ENCODE assay signal across 8 cellular contexts in genomic region chr11:111937859-111938258, GRCh38. TPM values are rescaled to one million over a fixed set of nuclear protein-coding genes. Genes with fewer than 3 reads are reported as not detected.
DNase-seq lines count a peak whose midpoint lies in the region; ATAC-seq lines count a peak whose summit lies in the region.

No MANE protein-coding gene starts in this region.

- H3K4me1 Mint-ChIP-seq in IgD-negative memory B cell: peaks cover 12 to 26% (median 23%) of the 10 kb centered on the region in 3 donors
- H3K4me1 Mint-ChIP-seq in activated T-cell treated with anti-CD3 and anti-CD28 coated beads, Interleukin-2, amount 50 U/mL, for 72 hours (ENCODE audit: low read depth): peaks cover 85% of the 10 kb centered on the region

- H3K27ac ChIP-seq in iPS DF 6.9 (ENCODE audit: low read length): no peak overlapping the region

- H3K4me1 ChIP-seq in iPS DF 6.9 (ENCODE audit: control insufficient read depth, insufficient read depth, low read length): peaks cover 8% of the 10 kb centered on the region

- no peaks in the 10 kb centered on the region for H3K9me3 ChIP-seq in iPS DF 6.9 (ENCODE audit: control insufficient read depth, insufficient read depth, low read length)

- no peak for DNase-seq in activated T-cell treated with anti-CD3 and anti-CD28 coated beads, Interleukin-2, amount 50 U/mL, for 72 hours
- DNase-seq in iPS DF 6.9 (ENCODE audit: low read depth, low spot score) (no peak), kidney glomerular epithelial cell (lab: John Stamatoyannopoulos, UW) (no peak), DMS153 (lab: John Stamatoyannopoulos, UW) (no peak), GDM1 (lab: John Stamatoyannopoulos, UW) (no peak)
- peak; percentile 21 for DNase-seq in stimulated activated naive CD8-positive, alpha-beta T cell treated with anti-CD3 and anti-CD28 coated beads, Interleukin-15, Interleukin-2, amounts not matched to agents 100 U/mL and 50 U/mL, for 24 hours

- peaks cover 3% of the 10 kb centered on the region for H3K36me3 Mint-ChIP-seq in IgD-negative memory B cell
- peaks cover 6 to 10% of the 10 kb centered on the region in 2 donors for H3K36me3 Mint-ChIP-seq in activated T-cell treated with anti-CD3 and anti-CD28 coated beads, Interleukin-2, amount 50 U/mL, for 72 hours (ENCODE audit: insufficient read depth in 2 of 2)

- no peaks in the 10 kb centered on the region for H3K9me3 Mint-ChIP-seq in IgD-negative memory B cell
- H3K9me3 Mint-ChIP-seq in activated T-cell treated with anti-CD3 and anti-CD28 coated beads, Interleukin-2, amount 50 U/mL, for 72 hours: no peaks in the 10 kb centered on the region

- no peaks in the 10 kb centered on the region for H3K27me3 ChIP-seq in iPS DF 6.9 (ENCODE audit: control insufficient read depth, insufficient read depth, low read length)

- peak overlapping the region; percentile 74 to 96 (median 88) for H3K4me3 Mint-ChIP-seq in IgD-negative memory B cell
- H3K4me3 Mint-ChIP-seq in activated T-cell treated with anti-CD3 and anti-CD28 coated beads, Interleukin-2, amount 50 U/mL, for 72 hours: peak overlapping the region; percentile 89 to 98

- no peak for ATAC-seq in activated T-cell treated with anti-CD3 and anti-CD28 coated beads, Interleukin-2, amount 50 U/mL, for 72 hours (replicated peaks in 1 of 2)
- ATAC-seq in stimulated activated naive CD8-positive, alpha-beta T cell treated with anti-CD3 and anti-CD28 coated beads, Interleukin-15, Interleukin-2, amounts not matched to agents 100 U/mL and 50 U/mL, for 24 hours: no peak
- ATAC-seq in GM19452 (IDR thresholded peaks at IDR 0.05; ENCODE audit: unreplicated experiment): no peak

- peaks cover 4% of the 10 kb centered on the region for H3K27me3 Mint-ChIP-seq in IgD-negative memory B cell
- no peaks in the 10 kb centered on the region for H3K27me3 Mint-ChIP-seq in activated T-cell treated with anti-CD3 and anti-CD28 coated beads, Interleukin-2, amount 50 U/mL, for 72 hours (ENCODE audit: low read depth)

- WGBS in iPS DF 6.9 (ENCODE audit: insufficient coverage, insufficient read length): no CpG with 5 or more reads among the region's 7 CpGs

- no peaks in the 10 kb centered on the region for H3K36me3 ChIP-seq in iPS DF 6.9 (ENCODE audit: control insufficient read depth, insufficient read depth, low read length)

- peak overlapping the region; percentile 70; the same call in 1 of the 2 replicates for H3K4me3 ChIP-seq in iPS DF 6.9 (ENCODE audit: low read length)

- peak overlapping the region in 1 of 3 donors; percentile 71 for H3K27ac Mint-ChIP-seq in IgD-negative memory B cell
- peak overlapping the region; percentile 98 for H3K27ac Mint-ChIP-seq in activated T-cell treated with anti-CD3 and anti-CD28 coated beads, Interleukin-2, amount 50 U/mL, for 72 hours

RNA-seq across cellular contexts. Expression of gene DIXDC1, which starts 0.7 kb away (rescaled TPM):
- polyA plus RNA-seq in IgD-negative memory B cell: 0.34 TPM
- total RNA-seq in activated T-cell treated with anti-CD3 and anti-CD28 coated beads, Interleukin-2, amount 50 U/mL, for 72 hours: 10 to 100 TPM; 14.8 to 24.7 TPM

RNA-seq across cellular contexts. Expression of gene C11orf52, which starts 19.1 kb away (rescaled TPM):
- not detected for polyA plus RNA-seq in IgD-negative memory B cell
- not detected for total RNA-seq in activated T-cell treated with anti-CD3 and anti-CD28 coated beads, Interleukin-2, amount 50 U/mL, for 72 hours

RNA-seq across cellular contexts. Expression of gene HSPB2, which starts 25.3 kb away (rescaled TPM):
- polyA plus RNA-seq in IgD-negative memory B cell: not detected
- under 1 TPM in 1 of 2 donors, not detected in 1; 0.19 TPM for total RNA-seq in activated T-cell treated with anti-CD3 and anti-CD28 coated beads, Interleukin-2, amount 50 U/mL, for 72 hours

RNA-seq across cellular contexts. Expression of gene CRYAB, which starts 26.3 kb away (rescaled TPM):
- polyA plus RNA-seq in IgD-negative memory B cell: not detected
- total RNA-seq in activated T-cell treated with anti-CD3 and anti-CD28 coated beads, Interleukin-2, amount 50 U/mL, for 72 hours: not detected

RNA-seq across cellular contexts. Expression of gene CFAP68, which starts 58.5 kb away (rescaled TPM):
- 25.7 TPM for polyA plus RNA-seq in IgD-negative memory B cell
- total RNA-seq in activated T-cell treated with anti-CD3 and anti-CD28 coated beads, Interleukin-2, amount 50 U/mL, for 72 hours: 10 to 100 TPM; 24.9 to 32.6 TPM
